ENCODE assay signal across 10 cellular contexts in genomic region chr3:21894459-21895083, GRCh38.
DNase-seq lines count a peak whose midpoint lies in the region; ATAC-seq and TF ChIP-seq lines count a peak whose summit lies in the region.
"Had no signal": no experiment of that assay in that cellular context is flagged by ENCODE, and none has a peak within 500 bp of the region (broad histone marks: within the 10 kb centered on the region; RNA-seq: fewer than 3 reads in every experiment).

No MANE protein-coding gene starts in this region.

- H2AFZ ChIP-seq in SU-DHL-6 (ENCODE audit: low read depth, low read length, severe bottlenecking), result no peak overlapping the region

- TF ChIP-seq POLR2A in testis (IDR thresholded peaks at IDR 0.05) (no peak), lower leg skin (IDR thresholded peaks at IDR 0.05) (no peak)

- H3K4me3 ChIP-seq in SU-DHL-6 (ENCODE audit: insufficient read depth, low read length, poor library complexity, severe bottlenecking) (no peak overlapping the region), cardiac muscle cell (no peak overlapping the region), testis (no peak overlapping the region), lower leg skin (ENCODE audit: low read depth, poor library complexity, severe bottlenecking) (no peak overlapping the region)

- no peaks in the 10 kb centered on the region for H3F3A ChIP-seq in SU-DHL-6 (ENCODE audit: insufficient read depth)

- DNase-seq in DMS53 (lab: John Stamatoyannopoulos, UW) (peak; percentile 18), DMS53 treated with DMSO at 0.1 percent for 48 hours (lab: John Stamatoyannopoulos, UW; ENCODE audit: unreplicated experiment) (no peak), cardiac muscle cell (ENCODE audit: low read depth in 1 of 2, low spot score in 1 of 2) (peak; percentile 37 to 49), testis (peak; percentile 16), lower leg skin (ENCODE audit: low spot score in 2 of 2) (no peak)
- DNase-seq in stimulated activated CD8-positive, alpha-beta memory T cell treated with anti-CD3 and anti-CD28 coated beads, Interleukin-4, amount 100 ng/mL, for 48 hours, result no peak
- DNase-seq: activated CD8-positive, alpha-beta memory T cell treated with anti-CD3 and anti-CD28 coated beads, Interleukin-2, amount 50 U/mL, for 4 hours; naive B cell had no signal

- TF ChIP-seq CTCF in SU-DHL-6 (IDR thresholded peaks at IDR 0.05; ENCODE audit: insufficient read depth, low read length, poor library complexity, severe bottlenecking) (peak; percentile 25), cardiac muscle cell (IDR thresholded peaks at IDR 0.05; ENCODE audit: low read depth, low read length) (peak; percentile 55), testis (IDR thresholded peaks at IDR 0.05) (peak in 2 of 3 experiments; percentile 20 to 56), lower leg skin (IDR thresholded peaks at IDR 0.05) (no peak)

- H3K27ac ChIP-seq in SU-DHL-6 (ENCODE audit: low read depth, low read length) (no peak overlapping the region), cardiac muscle cell (no peak overlapping the region), testis (no peak overlapping the region)

- intact Hi-C loops in testis (cut with DNase I; ENCODE audit: low total_unique reads) (no loop called here), lower leg skin (cut with DNase I; ENCODE audit: low total_unique reads) (no loop called here)

- 57 to 63% methylated on average over 2 of the region's 2 CpGs for WGBS in testis, 2 donors
- 56 to 58% methylated on average over 2 of the region's 2 CpGs for WGBS in lower leg skin, 2 donors

- H3K9me3 ChIP-seq in SU-DHL-6 (ENCODE audit: insufficient read depth, low read length) (no peaks in the 10 kb centered on the region), cardiac muscle cell (ENCODE audit: low read depth) (no peaks in the 10 kb centered on the region), testis (no peaks in the 10 kb centered on the region)

- no peaks in the 10 kb centered on the region for H3K9me2 ChIP-seq in SU-DHL-6 (replicated peaks; ENCODE audit: insufficient read depth, low read length)

- no peaks in the 10 kb centered on the region for H3K27me3 ChIP-seq in SU-DHL-6 (ENCODE audit: low read length)
- H3K27me3 ChIP-seq in cardiac muscle cell, result no peaks in the 10 kb centered on the region
- no peaks in the 10 kb centered on the region for H3K27me3 ChIP-seq in testis

- no peaks in the 10 kb centered on the region for H3K36me3 ChIP-seq in SU-DHL-6 (ENCODE audit: low read length)
- no peaks in the 10 kb centered on the region for H3K36me3 ChIP-seq in cardiac muscle cell
- H3K36me3 ChIP-seq in testis (ENCODE audit: low read depth, missing control alignments), result no peaks in the 10 kb centered on the region

- no peaks in the 10 kb centered on the region for H3K79me2 ChIP-seq in SU-DHL-6 (ENCODE audit: insufficient read depth, low read length)

- no peaks in the 10 kb centered on the region for H3K4me1 ChIP-seq in cardiac muscle cell (ENCODE audit: low read depth)
- H3K4me1 ChIP-seq in testis, result no peaks in the 10 kb centered on the region

- H3K4me2 ChIP-seq in SU-DHL-6 (ENCODE audit: low read depth, low read length, poor library complexity, severe bottlenecking), result no peak overlapping the region

- no peaks in the 10 kb centered on the region for H4K20me1 ChIP-seq in SU-DHL-6 (ENCODE audit: low read depth, low read length)

- no peak overlapping the region for H3K9ac ChIP-seq in SU-DHL-6 (ENCODE audit: low read length)

- no peak for ATAC-seq in HG03108 (IDR thresholded peaks at IDR 0.05; ENCODE audit: unreplicated experiment)

Comparison
In these comparisons a context has a peak if more than half of its experiments do, and no peak if none do; other contexts are left out.
1. DNase-seq: peak in DMS53 (single experiment), cardiac muscle cell (2 of 2) and testis (single experiment); none in DMS53 treated with DMSO at 0.1 percent for 48 hours (single experiment), lower leg skin (0 of 2) and stimulated activated CD8-positive, alpha-beta memory T cell treated with anti-CD3 and anti-CD28 coated beads, Interleukin-4, amount 100 ng/mL, for 48 hours (single experiment).
2. CTCF ChIP-seq: peak in SU-DHL-6 (single experiment), cardiac muscle cell (single experiment) and testis (2 of 3); none in lower leg skin (0 of 3).